In genomic region chr3:32502089-32502943, GRCh38 we compare ENCODE assay signal across 8 cellular contexts. TPM values are rescaled to one million over a fixed set of nuclear protein-coding genes. Genes with fewer than 3 reads are reported as not detected.
A peak's percentile ranks its signal among the peaks of the same experiment; 100 is the strongest.
DNase-seq lines count a peak whose midpoint lies in the region; ATAC-seq and TF ChIP-seq lines count a peak whose summit lies in the region.

CMTM6 (minus strand) TSS chr3:32502852; CDS start chr3:32502745, 107 bp downstream.

- H3K36me3 Mint-ChIP-seq in GM23338 (ENCODE audit: low read depth), result no peaks in the 10 kb centered on the region
- peaks cover 3% of the 10 kb centered on the region for H3K36me3 Mint-ChIP-seq in activated naive CD8-positive, alpha-beta T cell treated with anti-CD3 and anti-CD28 coated beads for 36 hours

- H3K4me2 ChIP-seq in GM23338, result peak within 1 kb of the TSS; percentile 94
- peak within 1 kb of the TSS; percentile 79 for H3K4me2 ChIP-seq in SU-DHL-6 (ENCODE audit: low read depth, low read length, poor library complexity, severe bottlenecking)

- TF ChIP-seq POLR2A in ovary (IDR thresholded peaks at IDR 0.05), result peak; percentile 62

- H3K27me3 ChIP-seq in GM23338 (ENCODE audit: insufficient read depth) (no peaks in the 10 kb centered on the region), SU-DHL-6 (ENCODE audit: low read length) (no peaks in the 10 kb centered on the region), ovary (no peaks in the 10 kb centered on the region), thoracic aorta (replicated peaks; ENCODE audit: insufficient read depth) (no peaks in the 10 kb centered on the region)

- H3K9me2 ChIP-seq in GM23338 (ENCODE audit: insufficient read depth) (no peaks in the 10 kb centered on the region), SU-DHL-6 (replicated peaks; ENCODE audit: insufficient read depth, low read length) (no peaks in the 10 kb centered on the region)

- H3K36me3 ChIP-seq in GM23338 (ENCODE audit: insufficient read depth), result no peaks in the 10 kb centered on the region
- H3K36me3 ChIP-seq in SU-DHL-6 (ENCODE audit: low read length), result peaks cover 7% of the 10 kb centered on the region; the same call in 1 of the 2 replicates
- H3K36me3 ChIP-seq in ovary, result no peaks in the 10 kb centered on the region
- H3K36me3 ChIP-seq in thoracic aorta, result no peaks in the 10 kb centered on the region

- no peaks in the 10 kb centered on the region for H3K27me3 Mint-ChIP-seq in GM23338 (ENCODE audit: insufficient read depth, low read depth, poor library complexity)
- H3K27me3 Mint-ChIP-seq in activated naive CD8-positive, alpha-beta T cell treated with anti-CD3 and anti-CD28 coated beads for 36 hours, result no peaks in the 10 kb centered on the region

- no peak for TF ChIP-seq EP300 in ovary (IDR thresholded peaks at IDR 0.05)

- H3K4me1 ChIP-seq in GM23338 (ENCODE audit: insufficient read depth) (peaks cover 23% of the 10 kb centered on the region), ovary (ENCODE audit: insufficient read depth) (no peaks in the 10 kb centered on the region), thoracic aorta (ENCODE audit: control insufficient read depth in 1 of 2, low read depth in 2 of 2) (peaks cover 10 to 22% of the 10 kb centered on the region in 2 donors)

- DNase-seq in GF-D8 (lab: John Stamatoyannopoulos, UW) (peak; percentile 78), GM23338 (ENCODE audit: low spot score) (peak; percentile 91), LHCN-M2 (ENCODE audit: low read depth) (peak; percentile 70), head of caudate nucleus (peak; percentile 53 to 92 (median 82)), ovary (peak; percentile 78 to 86 (median 83)), thoracic aorta (ENCODE audit: low spot score) (peak; percentile 15)
- DNase-seq in activated naive CD8-positive, alpha-beta T cell treated with anti-CD3 and anti-CD28 coated beads for 36 hours, result peak; percentile 77

- peak within 1 kb of the TSS; percentile 89 for H3K4me3 ChIP-seq in GM23338
- H3K4me3 ChIP-seq in SU-DHL-6 (ENCODE audit: insufficient read depth, low read length, poor library complexity, severe bottlenecking), result peak within 1 kb of the TSS; percentile 91
- H3K4me3 ChIP-seq in ovary, result peak within 1 kb of the TSS; percentile 79
- peak within 1 kb of the TSS; percentile 93 for H3K4me3 ChIP-seq in thoracic aorta

- peaks cover 24% of the 10 kb centered on the region for H3K4me1 Mint-ChIP-seq in GM23338
- peaks cover 28% of the 10 kb centered on the region for H3K4me1 Mint-ChIP-seq in activated naive CD8-positive, alpha-beta T cell treated with anti-CD3 and anti-CD28 coated beads for 36 hours

- H4K20me1 ChIP-seq in GM23338 (replicated peaks; ENCODE audit: insufficient read depth), result 0 out of 2 replicates have a peak, but pooled peaks cover 5% of the 10 kb centered on the region
- 0 out of 2 replicates have a peak, but pooled peaks cover 6% of the 10 kb centered on the region for H4K20me1 ChIP-seq in SU-DHL-6 (ENCODE audit: low read depth, low read length)

- peak; percentile 87 for ATAC-seq in GM23338
- ATAC-seq in thoracic aorta (ENCODE audit: insufficient number of reproducible peaks, low FRiP score, low read depth), result peak; percentile 84

- peak within 1 kb of the TSS; percentile 92 for H3K4me3 Mint-ChIP-seq in GM23338
- peak within 1 kb of the TSS; percentile 98 for H3K4me3 Mint-ChIP-seq in activated naive CD8-positive, alpha-beta T cell treated with anti-CD3 and anti-CD28 coated beads for 36 hours

- H3F3A ChIP-seq in GM23338 (replicated peaks; ENCODE audit: low read depth), result peaks cover 7% of the 10 kb centered on the region; the same call in 1 of the 2 replicates
- H3F3A ChIP-seq in SU-DHL-6 (ENCODE audit: insufficient read depth), result peaks cover 6% of the 10 kb centered on the region; the same call in 1 of the 2 replicates

- H3K79me2 ChIP-seq in GM23338 (replicated peaks; ENCODE audit: insufficient read depth), result peaks cover 48% of the 10 kb centered on the region
- H3K79me2 ChIP-seq in SU-DHL-6 (ENCODE audit: insufficient read depth, low read length), result peaks cover 38% of the 10 kb centered on the region

- H3K27ac Mint-ChIP-seq in GM23338, result peak within 1 kb of the TSS; percentile 46
- H3K27ac Mint-ChIP-seq in activated naive CD8-positive, alpha-beta T cell treated with anti-CD3 and anti-CD28 coated beads for 36 hours, result peak within 1 kb of the TSS; percentile 84

- WGBS in ovary, 3 donors, result 0 to 1% (median 0%) methylated on average over 57 to 62 of the region's 62 CpGs

- H2AFZ ChIP-seq in GM23338 (peak within 1 kb of the TSS; percentile 92), SU-DHL-6 (ENCODE audit: low read depth, low read length, severe bottlenecking) (peak within 1 kb of the TSS; percentile 100)

- peak within 1 kb of the TSS; percentile 88 for H3K9ac ChIP-seq in SU-DHL-6 (ENCODE audit: low read length)

- TF ChIP-seq CTCF in GM23338 (conservative IDR thresholded peaks at IDR 0.05; ENCODE audit: low read depth in 2 of 2) (no peak), SU-DHL-6 (IDR thresholded peaks at IDR 0.05; ENCODE audit: insufficient read depth, low read length, poor library complexity, severe bottlenecking) (no peak), ovary (IDR thresholded peaks at IDR 0.05) (no peak), thoracic aorta (IDR thresholded peaks at IDR 0.05) (no peak)

- H3K27ac ChIP-seq in GM23338 (ENCODE audit: low read depth), result peak within 1 kb of the TSS; percentile 92
- H3K27ac ChIP-seq in SU-DHL-6 (ENCODE audit: low read depth, low read length), result peak within 1 kb of the TSS; percentile 57
- H3K27ac ChIP-seq in ovary, result peak within 1 kb of the TSS; percentile 58 to 83
- H3K27ac ChIP-seq in thoracic aorta, result peak within 1 kb of the TSS; percentile 97 to 98

- H3K9me3 Mint-ChIP-seq in GM23338, result no peaks in the 10 kb centered on the region
- no peaks in the 10 kb centered on the region for H3K9me3 Mint-ChIP-seq in activated naive CD8-positive, alpha-beta T cell treated with anti-CD3 and anti-CD28 coated beads for 36 hours

- H3K9me3 ChIP-seq in SU-DHL-6 (ENCODE audit: insufficient read depth, low read length) (no peaks in the 10 kb centered on the region), ovary (no peaks in the 10 kb centered on the region), thoracic aorta (no peaks in the 10 kb centered on the region)

- intact Hi-C loops in head of caudate nucleus (cut with DNase I) (loop anchor here (5.0 kb wide), 1 partner anchor 70 kb away; the partner anchor contains the start of gene DYNC1LI1), ovary (cut with DNase I) (loop anchor here in 1 of 4 donors (10.0 kb wide), 1 partner anchor 432 kb away; no protein-coding TSS in a partner anchor)

TF ChIP-seq in GM23338, 12 proteins besides CTCF, POLR2A, EP300 and RAD21:
- TF ChIP-seq NANOG (IDR thresholded peaks at IDR 0.05; ENCODE audit: borderline replicate concordance), result no peak
- peak; percentile 73 for TF ChIP-seq POLR2AphosphoS5 (IDR thresholded peaks at IDR 0.05; ENCODE audit: low read depth)
- 0 out of 2 replicates have a peak, but pooled peaks have one; percentile 8 for TF ChIP-seq CREB1 (CRISPR knock-in tag; IDR thresholded peaks at IDR 0.05; ENCODE audit: low read depth)

RNA-seq across cellular contexts. Expression of gene CMTM6, which starts in this region (rescaled TPM):
- total RNA-seq in GM23338 (2014; rRNA removed; shearing (Covaris generic)), result 78.0 and 123 TPM in 2 replicates
- polyA plus RNA-seq in GM23338 (2016; fragmentation: Nextera tagmentation; extraction: Ambion mirVana), result 34.9 and 42.3 TPM in 2 replicates
- 80.6 and 93.1 TPM in 2 replicates for total RNA-seq in LHCN-M2 (2014; rRNA removed)
- 18.7 TPM for polyA plus RNA-seq in LHCN-M2 (2012)
- total RNA-seq in activated naive CD8-positive, alpha-beta T cell treated with anti-CD3 and anti-CD28 coated beads for 36 hours, result 10 to 100 TPM; 51.5 to 52.7 TPM
- 100 to 1,000 TPM in 1 of 7 donors, 10 to 100 TPM in 6; 24.1 to 150 (median 25.9) TPM for total RNA-seq in ovary
- 10 to 100 TPM; 19.7 to 30.3 TPM for polyA plus RNA-seq in ovary
- 10 to 100 TPM; 42.1 to 62.3 TPM for total RNA-seq in thoracic aorta

Comparison
In these comparisons a context has a peak if more than half of its experiments do, and no peak if none do; other contexts are left out.
1. Peak in every context shown above with its lines: DNase-seq, ATAC-seq, H3K4me3 ChIP-seq and H3K27ac ChIP-seq.
2. DNase-seq: peak in every context shown above with its lines; median percentile 91 in GM23338; 83 in ovary; 82 in head of caudate nucleus; 78 in GF-D8; 77 in activated naive CD8-positive, alpha-beta T cell treated with anti-CD3 and anti-CD28 coated beads for 36 hours; 70 in LHCN-M2; 15 in thoracic aorta.